23 cellular contexts compared by ENCODE assay signal in genomic region chr2:135059577-135059976, GRCh38. TPM values are rescaled to one million over a fixed set of nuclear protein-coding genes. Genes with fewer than 3 reads are reported as not detected.
DNase-seq lines count a peak whose midpoint lies in the region; ATAC-seq, FAIRE-seq and TF ChIP-seq lines count a peak whose summit lies in the region.
"Had no signal": no experiment of that assay in that cellular context is flagged by ENCODE, and none has a peak within 500 bp of the region (broad histone marks: within the 10 kb centered on the region; RNA-seq: fewer than 3 reads in every experiment).

No MANE protein-coding gene starts in this region.

- SMC1A ChIA-PET in GM12878 (lab: Charles Lee; ENCODE audit: uncharacterized antibody, unreplicated experiment) = interaction anchor here (0.9 to 1.4 kb wide), 5 partner anchors 9 to 73 kb away, joined by 3 to 6 read pairs (median 3); no protein-coding TSS in a partner anchor

- H3K4me1 Mint-ChIP-seq in activated naive CD4-positive, alpha-beta T cell treated with anti-CD3 and anti-CD28 coated beads, Interleukin-2, amount 50 U/mL, for 24 hours = peaks cover 81% of the 10 kb centered on the region
- H3K4me1 Mint-ChIP-seq in stimulated activated naive B cell treated with anti-CD40 and anti-IgM and Interleukin-4, amounts not matched to agents 10 μg/mL and 1 μg/mL and 100 μg/mL, for 72 hours = peaks cover 7 to 39% of the 10 kb centered on the region in 2 donors
- H3K4me1 Mint-ChIP-seq in activated CD4-positive, alpha-beta T cell treated with anti-CD3 and anti-CD28 coated beads, Interleukin-2, amount 10 ng/mL, durations not matched to agents 24 days and 14 days = peaks cover 27% of the 10 kb centered on the region

- H3K4me3 Mint-ChIP-seq in activated naive CD4-positive, alpha-beta T cell treated with anti-CD3 and anti-CD28 coated beads, Interleukin-2, amount 50 U/mL, for 24 hours = no peak overlapping the region
- no peak overlapping the region for H3K4me3 Mint-ChIP-seq in stimulated activated naive B cell treated with anti-CD40 and anti-IgM and Interleukin-4, amounts not matched to agents 10 μg/mL and 1 μg/mL and 100 μg/mL, for 72 hours
- no peak overlapping the region for H3K4me3 Mint-ChIP-seq in activated CD4-positive, alpha-beta T cell treated with anti-CD3 and anti-CD28 coated beads, Interleukin-2, amount 10 ng/mL, durations not matched to agents 24 days and 14 days
- H3K4me3 Mint-ChIP-seq: CD14-positive monocyte; CD4-positive, alpha-beta memory T cell had no signal

- TF ChIP-seq POLR2A in GM12878 (IDR thresholded peaks at IDR 0.05; ENCODE audit: low read depth, low read length) = no peak

- no peak for TF ChIP-seq EP300 in GM12878 (IDR thresholded peaks at IDR 0.05; ENCODE audit: borderline replicate concordance in 1 of 2, control insufficient read depth in 1 of 2, low read depth in 2 of 2, low read length in 2 of 2)

- H3K9me3 ChIP-seq in GM12878 (replicated peaks; ENCODE audit: control insufficient read depth, insufficient read depth, low read length) = peaks cover 7% of the 10 kb centered on the region; the same call in 2 of the 3 replicates
- H3K9me3 ChIP-seq in left ventricle myocardium inferior (replicated peaks) = no peaks in the 10 kb centered on the region

- in situ Hi-C loops in GM12878 (cut with MboI) = no loop called here

- H3K36me3 ChIP-seq in GM12878 (ENCODE audit: control insufficient read depth in 2 of 2, insufficient read depth in 2 of 2, low read length in 1 of 2) (peaks cover 0 to 8% of the 10 kb centered on the region in 2 experiments; a peak in 3 of 4 replicates), left ventricle myocardium inferior (peaks cover 28% of the 10 kb centered on the region), H7 (replicated peaks; ENCODE audit: control insufficient read depth, insufficient read depth, low read length) (no peaks in the 10 kb centered on the region)

- H3K36me3 Mint-ChIP-seq in activated naive CD4-positive, alpha-beta T cell treated with anti-CD3 and anti-CD28 coated beads, Interleukin-2, amount 50 U/mL, for 24 hours = peaks cover 48% of the 10 kb centered on the region
- H3K36me3 Mint-ChIP-seq in activated naive CD4-positive, alpha-beta T cell treated with anti-CD3 and anti-CD28 coated beads, Interleukin-2, amount 50 U/mL, for 72 hours = peaks cover 27 to 56% of the 10 kb centered on the region in 2 donors
- peaks cover 31 to 54% of the 10 kb centered on the region in 2 donors for H3K36me3 Mint-ChIP-seq in stimulated activated naive B cell treated with anti-CD40 and anti-IgM and Interleukin-4, amounts not matched to agents 10 μg/mL and 1 μg/mL and 100 μg/mL, for 72 hours
- peaks cover 64% of the 10 kb centered on the region for H3K36me3 Mint-ChIP-seq in activated CD4-positive, alpha-beta T cell treated with anti-CD3 and anti-CD28 coated beads, Interleukin-2, amount 10 ng/mL, durations not matched to agents 24 days and 14 days (ENCODE audit: low read depth)

- peaks cover 29% of the 10 kb centered on the region for H3K79me2 ChIP-seq in GM12878 (ENCODE audit: control insufficient read depth, insufficient read depth, low read length)

- TF ChIP-seq CTCF in GM12878 (IDR thresholded peaks at IDR 0.05 in 2 of 3, conservative IDR thresholded peaks at IDR 0.05 in 1 of 3; ENCODE audit: control insufficient read depth in 2 of 3, extremely low read depth in 1 of 3, insufficient read depth in 1 of 3, low read depth in 3 of 3, low read length in 3 of 3) (no peak), left ventricle myocardium inferior (IDR thresholded peaks at IDR 0.05; ENCODE audit: borderline replicate concordance) (no peak), coronary artery (IDR thresholded peaks at IDR 0.05) (no peak)

- CTCF ChIA-PET in GM12878 (lab: Yijun Ruan, JAX) = interaction anchor here (0.9 to 1.6 kb wide), 3 partner anchors 10 to 651 kb away, joined by 3 read pairs; no protein-coding TSS in a partner anchor

- no TSS peak for BruUV-seq in GM12878 (replicated peaks; lab: Mats Ljungman, UMichigan)

- RAD21 ChIA-PET in GM12878 (lab: Charles Lee; ENCODE audit: unreplicated experiment) = interaction anchor here (0.8 kb wide), 1 partner anchor 416 kb away, joined by 3 read pairs; no protein-coding TSS in a partner anchor

- intact Hi-C loops in GM12878 (cut with micrococcal nuclease; ENCODE audit: unreplicated experiment) = no loop called here
- intact Hi-C loops in left ventricle myocardium inferior (cut with micrococcal nuclease) = no loop called here
- intact Hi-C loops in activated CD4-positive, alpha-beta T cell treated with anti-CD3 and anti-CD28 coated beads, Interleukin-2, amount 10 ng/mL, durations not matched to agents 24 days and 14 days (cut with micrococcal nuclease) = loop anchor here (10.0 kb wide), 3 partner anchors 45 to 925 kb away; partner anchors contain the start of gene DARS1

- H3K27me3 Mint-ChIP-seq in activated naive CD4-positive, alpha-beta T cell treated with anti-CD3 and anti-CD28 coated beads, Interleukin-2, amount 50 U/mL, for 24 hours = no peaks in the 10 kb centered on the region
- no peaks in the 10 kb centered on the region for H3K27me3 Mint-ChIP-seq in stimulated activated naive B cell treated with anti-CD40 and anti-IgM and Interleukin-4, amounts not matched to agents 10 μg/mL and 1 μg/mL and 100 μg/mL, for 72 hours
- H3K27me3 Mint-ChIP-seq in activated CD4-positive, alpha-beta T cell treated with anti-CD3 and anti-CD28 coated beads, Interleukin-2, amount 10 ng/mL, durations not matched to agents 24 days and 14 days = no peaks in the 10 kb centered on the region
- H3K27me3 Mint-ChIP-seq: CD4-positive, alpha-beta memory T cell had no signal

- H3K27me3 ChIP-seq in GM12878 (replicated peaks in 1 of 2; ENCODE audit: control insufficient read depth in 2 of 2, insufficient read depth in 2 of 2, low read length in 1 of 2) (no peaks in the 10 kb centered on the region), left ventricle myocardium inferior (ENCODE audit: low read depth) (no peaks in the 10 kb centered on the region), H7 (ENCODE audit: control insufficient read depth, insufficient read depth, low read length) (no peaks in the 10 kb centered on the region)
- H3K27me3 ChIP-seq: BLaER1 had no signal

- ATAC-seq in activated naive CD4-positive, alpha-beta T cell treated with anti-CD3 and anti-CD28 coated beads, Interleukin-2, amount 50 U/mL, for 72 hours = no peak
- peak; percentile 33 for ATAC-seq in GM12878
- ATAC-seq in stimulated activated naive B cell treated with anti-CD40 and anti-IgM and Interleukin-4, amounts not matched to agents 10 μg/mL and 1 μg/mL and 100 μg/mL, for 72 hours (replicated peaks) = no peak

- H2AFZ ChIP-seq in GM12878 (ENCODE audit: control insufficient read depth, low read depth, low read length) = no peak overlapping the region

- H3K4me1 ChIP-seq in GM12878 (ENCODE audit: control insufficient read depth, insufficient read depth, low read length) (no peaks in the 10 kb centered on the region), left ventricle myocardium inferior (peaks cover 89% of the 10 kb centered on the region)

- no peak overlapping the region for H3K4me2 ChIP-seq in GM12878 (ENCODE audit: control insufficient read depth, insufficient read depth)
- H3K4me2 ChIP-seq: BLaER1 had no signal

- FAIRE-seq in GM12878 (lab: Jason Lieb, UNC) = no peak
- FAIRE-seq: H1 had no signal

- no peak overlapping the region for H3K9ac ChIP-seq in GM12878 (ENCODE audit: control insufficient read depth, insufficient read depth, low read length)
- H3K9ac ChIP-seq: BLaER1 had no signal

- peak overlapping the region; percentile 10 for H3K27ac Mint-ChIP-seq in activated naive CD4-positive, alpha-beta T cell treated with anti-CD3 and anti-CD28 coated beads, Interleukin-2, amount 50 U/mL, for 24 hours
- H3K27ac Mint-ChIP-seq in activated naive CD4-positive, alpha-beta T cell treated with anti-CD3 and anti-CD28 coated beads, Interleukin-2, amount 50 U/mL, for 72 hours = peak overlapping the region in 1 of 2 donors; percentile 32
- H3K27ac Mint-ChIP-seq in stimulated activated naive B cell treated with anti-CD40 and anti-IgM and Interleukin-4, amounts not matched to agents 10 μg/mL and 1 μg/mL and 100 μg/mL, for 72 hours = peak overlapping the region; percentile 53
- no peak overlapping the region for H3K27ac Mint-ChIP-seq in activated CD4-positive, alpha-beta T cell treated with anti-CD3 and anti-CD28 coated beads, Interleukin-2, amount 10 ng/mL, durations not matched to agents 24 days and 14 days
- H3K27ac Mint-ChIP-seq: CD4-positive, alpha-beta memory T cell had no signal

- H3K9me3 Mint-ChIP-seq in activated naive CD4-positive, alpha-beta T cell treated with anti-CD3 and anti-CD28 coated beads, Interleukin-2, amount 50 U/mL, for 24 hours = no peaks in the 10 kb centered on the region
- peaks cover 0 to 6% of the 10 kb centered on the region in 2 donors for H3K9me3 Mint-ChIP-seq in activated naive CD4-positive, alpha-beta T cell treated with anti-CD3 and anti-CD28 coated beads, Interleukin-2, amount 50 U/mL, for 72 hours
- no peaks in the 10 kb centered on the region for H3K9me3 Mint-ChIP-seq in stimulated activated naive B cell treated with anti-CD40 and anti-IgM and Interleukin-4, amounts not matched to agents 10 μg/mL and 1 μg/mL and 100 μg/mL, for 72 hours
- peaks cover 14% of the 10 kb centered on the region for H3K9me3 Mint-ChIP-seq in activated CD4-positive, alpha-beta T cell treated with anti-CD3 and anti-CD28 coated beads, Interleukin-2, amount 10 ng/mL, durations not matched to agents 24 days and 14 days

- H4K20me1 ChIP-seq in GM12878 (ENCODE audit: control insufficient read depth, insufficient read depth) = no peaks in the 10 kb centered on the region

- DNase-seq in activated naive CD4-positive, alpha-beta T cell treated with anti-CD3 and anti-CD28 coated beads, Interleukin-2, amount 50 U/mL, for 72 hours (ENCODE audit: low spot score in 2 of 2) = no peak
- DNase-seq in GM12878 (ENCODE audit: low read depth, low spot score) = no peak
- DNase-seq in left ventricle myocardium inferior = no peak
- no peak for DNase-seq in stimulated activated naive B cell treated with anti-CD40 and anti-IgM and Interleukin-4, amounts not matched to agents 10 μg/mL and 1 μg/mL and 100 μg/mL, for 72 hours
- DNase-seq in activated CD4-positive, alpha-beta T cell treated with anti-CD3 and anti-CD28 coated beads, Interleukin-2, amount 10 ng/mL, durations not matched to agents 24 days and 14 days = no peak
- DNase-seq in H7 = no peak
- DNase-seq in coronary artery (ENCODE audit: low spot score) = no peak
- DNase-seq: 8988T; CD4-positive, alpha-beta memory T cell; DMS153; DMS79; GDM1; HCEC 1CT; IMR-90 had no signal

- no peak overlapping the region for H3K27ac ChIP-seq in GM12878 (ENCODE audit: control insufficient read depth, insufficient read depth)
- peak overlapping the region; percentile 65 for H3K27ac ChIP-seq in left ventricle myocardium inferior (replicated peaks)
- no peak overlapping the region for H3K27ac ChIP-seq in coronary artery
- H3K27ac ChIP-seq: BLaER1, HL-60 had no signal

- H3K4me3 ChIP-seq in GM12878 (no peak overlapping the region), left ventricle myocardium inferior (no peak overlapping the region), H7 (ENCODE audit: insufficient read depth, low read depth, low read length) (no peak overlapping the region), coronary artery (no peak overlapping the region)
- H3K4me3 ChIP-seq: BLaER1 had no signal

- TF ChIP-seq RAD21 in GM12878 (IDR thresholded peaks at IDR 0.05; ENCODE audit: insufficient read depth, low read depth, low read length) = no peak

- POLR2A ChIA-PET in GM12878 (lab: Charles Lee) = no interaction called here

RNA-seq across cellular contexts. Expression of gene RAB3GAP1, which starts 7.5 kb away (rescaled TPM):
- total RNA-seq in activated naive CD4-positive, alpha-beta T cell treated with anti-CD3 and anti-CD28 coated beads, Interleukin-2, amount 50 U/mL, for 72 hours = 10 to 100 TPM; 18.8 to 36.2 TPM
- 131 and 133 TPM in 2 replicates for total RNA-seq in GM12878 (2013; cell fraction: nucleolus; rRNA removed)
- 19.2 and 26.0 TPM in 2 replicates for total RNA-seq in GM12878 (2014; rRNA removed)
- 36.9 and 37.4 TPM in 2 replicates for total RNA-seq in GM12878 (2014; rRNA removed; fragmentation: Illumina TruSeq; extraction: Trizol)
- 24.9 and 25.2 TPM in 2 replicates for total RNA-seq in GM12878 (2021)
- 17.5 TPM for polyA plus RNA-seq in GM12878 (2011; ENCODE audit: low read depth)
- polyA plus RNA-seq in GM12878 (2011; rRNA removed) = 22.6 and 35.3 TPM in 2 replicates
- polyA plus RNA-seq in GM12878 (2011; cell fraction: cytosol; rRNA removed) = 10.4 and 14.9 TPM in 2 replicates
- 16.6 and 19.9 TPM in 2 replicates for polyA plus RNA-seq in GM12878 (2011; cell fraction: nucleus; rRNA removed)
- 23.8 and 25.4 TPM in 2 replicates for polyA plus RNA-seq in GM12878 (2012)
- 30.7 and 37.8 TPM in 2 replicates for polyA plus RNA-seq in GM12878 (2014; fragmentation: Illumina TruSeq; extraction: Trizol)
- 10 to 100 TPM; 13.7 to 20.9 TPM for polyA plus RNA-seq in GM12878 (2014; fragmentation: Nextera tagmentation; extraction: Ambion mirVana)
- 15.6 and 21.1 TPM in 2 replicates for polyA plus RNA-seq in GM12878 (2014; rRNA removed)
- 10 to 100 TPM; 18.3 to 19.8 TPM for polyA plus RNA-seq in GM12878 (2016; fragmentation: Nextera tagmentation; extraction: Ambion mirVana)
- 27.5 and 39.2 TPM in 2 replicates for polyA minus RNA-seq in GM12878 (2011; rRNA and poly(A)+ RNA removed)
- polyA minus RNA-seq in GM12878 (2011; cell fraction: cytosol; rRNA and poly(A)+ RNA removed) = 10.2 and 11.9 TPM in 2 replicates
- 15.0 and 21.8 TPM in 2 replicates for polyA minus RNA-seq in GM12878 (2011; cell fraction: nucleus; rRNA and poly(A)+ RNA removed)
- total RNA-seq in left ventricle myocardium inferior = 48.6 TPM
- 24.2 and 26.3 TPM in 2 replicates for total RNA-seq in activated CD4-positive, alpha-beta T cell treated with anti-CD3 and anti-CD28 coated beads, Interleukin-2, amount 10 ng/mL, durations not matched to agents 24 days and 14 days
- 29.7 and 42.7 TPM in 2 replicates for total RNA-seq in H7 (2014; rRNA removed; shearing (Covaris generic))

RNA-seq across cellular contexts. Expression of gene MAP3K19, which starts 12.3 kb away (rescaled TPM):
- under 1 TPM in 1 of 2 donors, not detected in 1; 0.64 TPM for total RNA-seq in activated naive CD4-positive, alpha-beta T cell treated with anti-CD3 and anti-CD28 coated beads, Interleukin-2, amount 50 U/mL, for 72 hours
- total RNA-seq in GM12878 (2013; cell fraction: nucleolus; rRNA removed) = not detected in 2 replicates
- total RNA-seq in GM12878 (2014; rRNA removed) (not detected in 2 replicates), GM12878 (2014; rRNA removed; fragmentation: Illumina TruSeq; extraction: Trizol) (not detected in 2 replicates), GM12878 (2021) (not detected in 2 replicates), left ventricle myocardium inferior (not detected)
- not detected for polyA plus RNA-seq in GM12878 (2011; ENCODE audit: low read depth)
- polyA plus RNA-seq in GM12878 (2011; rRNA removed) (not detected in 2 replicates), GM12878 (2014; fragmentation: Illumina TruSeq; extraction: Trizol) (not detected in 2 replicates), GM12878 (2014; fragmentation: Nextera tagmentation; extraction: Ambion mirVana) (not detected), GM12878 (2014; rRNA removed) (0.05 TPM in 1 of 2 replicates, not detected in the other), GM12878 (2016; fragmentation: Nextera tagmentation; extraction: Ambion mirVana) (not detected)
- not detected in 2 replicates for polyA plus RNA-seq in GM12878 (2011; cell fraction: cytosol; rRNA removed)
- polyA plus RNA-seq in GM12878 (2011; cell fraction: nucleus; rRNA removed) = not detected in 2 replicates
- polyA plus RNA-seq in GM12878 (2012) = not detected in 2 replicates
- polyA minus RNA-seq in GM12878 (2011; rRNA and poly(A)+ RNA removed) = not detected in 2 replicates
- not detected in 2 replicates for polyA minus RNA-seq in GM12878 (2011; cell fraction: cytosol; rRNA and poly(A)+ RNA removed)
- not detected in 2 replicates for polyA minus RNA-seq in GM12878 (2011; cell fraction: nucleus; rRNA and poly(A)+ RNA removed)
- not detected in 2 replicates for total RNA-seq in activated CD4-positive, alpha-beta T cell treated with anti-CD3 and anti-CD28 coated beads, Interleukin-2, amount 10 ng/mL, durations not matched to agents 24 days and 14 days
- total RNA-seq in H7 (2014; rRNA removed; shearing (Covaris generic)) = not detected in 2 replicates
- total RNA-seq: A673; CD4-positive, alpha-beta memory T cell; Daoy; H1; HT1080; IMR-90 had no signal
- polyA plus RNA-seq: AG04450; CD14-positive monocyte; CD4-positive, alpha-beta memory T cell; H1; IMR-90 had no signal
